ENCODE assay signal across 15 cellular contexts in genomic region chr2:39736593-39736992, GRCh38. TPM values are rescaled to one million over a fixed set of nuclear protein-coding genes. Genes with fewer than 3 reads are reported as not detected.
DNase-seq lines count a peak whose midpoint lies in the region; ATAC-seq and TF ChIP-seq lines count a peak whose summit lies in the region.
"Had no signal": no experiment of that assay in that cellular context is flagged by ENCODE, and none has a peak within 500 bp of the region (broad histone marks: within the 10 kb centered on the region; RNA-seq: fewer than 3 reads in every experiment).

No MANE protein-coding gene starts in this region.

- H3K9ac ChIP-seq in mesendoderm (ENCODE audit: low read length) = no peak overlapping the region

- no peak overlapping the region for H3K4ac ChIP-seq in mesendoderm (ENCODE audit: low read depth, low read length)

- H3K4me3 ChIP-seq in AG04449 (ENCODE audit: low read depth, low read length) = no peak overlapping the region
- no peak overlapping the region for H3K4me3 ChIP-seq in astrocyte of the spinal cord (ENCODE audit: low read depth, low read length)
- no peak overlapping the region for H3K4me3 ChIP-seq in left lung
- H3K4me3 ChIP-seq in mesendoderm (ENCODE audit: low read length) = no peak overlapping the region
- H3K4me3 ChIP-seq: heart right ventricle had no signal

- H3K4me3 Mint-ChIP-seq in nephron progenitor cell = no peak overlapping the region

- peaks cover 6% of the 10 kb centered on the region for H3K79me1 ChIP-seq in mesendoderm (ENCODE audit: low read length)

- POLR2A ChIA-PET in AG04449 (lab: Yijun Ruan, JAX) = no interaction called here

- H3K79me2 ChIP-seq in mesendoderm (ENCODE audit: control insufficient read depth, insufficient read depth, low read length) = peaks cover 2% of the 10 kb centered on the region

- H2BK15ac ChIP-seq in mesendoderm (replicated peaks; ENCODE audit: low read depth) = no peak overlapping the region

- intact Hi-C loops in left lung (cut with DNase I) = no loop called here

- in situ Hi-C loops in astrocyte of the spinal cord (cut with HindIII; ENCODE audit: low sequenced_read_pairs) = no loop called here

- no peaks in the 10 kb centered on the region for H3K27me3 ChIP-seq in left lung
- no peaks in the 10 kb centered on the region for H3K27me3 ChIP-seq in mesendoderm (ENCODE audit: insufficient read depth, low read length, poor library complexity)
- H3K27me3 ChIP-seq: heart right ventricle had no signal

- H4K8ac ChIP-seq in mesendoderm (ENCODE audit: low read depth, low read length) = no peak overlapping the region

- H3K27me3 Mint-ChIP-seq in nephron progenitor cell (ENCODE audit: low read depth, poor library complexity) = no peaks in the 10 kb centered on the region
- H3K27me3 Mint-ChIP-seq: progenitor cell of endocrine pancreas had no signal

- no peak overlapping the region for H3K23ac ChIP-seq in mesendoderm (ENCODE audit: low read length)

- H3K9me3 Mint-ChIP-seq in nephron progenitor cell = no peaks in the 10 kb centered on the region

- H3K4me1 Mint-ChIP-seq in nephron progenitor cell = peaks cover 11% of the 10 kb centered on the region

- H2BK5ac ChIP-seq in mesendoderm (ENCODE audit: low read length) = no peak overlapping the region

- TF ChIP-seq CTCF in AG04449 (IDR thresholded peaks at IDR 0.05; ENCODE audit: insufficient read depth, low read length, missing control alignments) (no peak), astrocyte of the spinal cord (IDR thresholded peaks at IDR 0.05; ENCODE audit: low read depth, low read length) (no peak), left lung (IDR thresholded peaks at IDR 0.05) (no peak), nephron progenitor cell (IDR thresholded peaks at IDR 0.05) (no peak)

- H3K9me3 ChIP-seq in left lung = no peaks in the 10 kb centered on the region
- H3K9me3 ChIP-seq: heart right ventricle had no signal

- H3K18ac ChIP-seq in mesendoderm (ENCODE audit: low read length) = no peak overlapping the region

- no peak overlapping the region for H3K4me2 ChIP-seq in mesendoderm (ENCODE audit: low read length)

- no CpG with 5 or more reads among the region's 5 CpGs for WGBS in mesendoderm (ENCODE audit: extremely low coverage, insufficient coverage, low lambda C conversion rate)

- CTCF ChIA-PET in AG04449 (lab: Yijun Ruan, JAX) = interaction anchor here (1.3 kb wide), 1 partner anchor 22 kb away, joined by 3 read pairs; no protein-coding TSS in a partner anchor

- H2AK5ac ChIP-seq in mesendoderm (ENCODE audit: low read length) = no peak overlapping the region

- H3K27ac ChIP-seq in left lung = no peak overlapping the region
- no peak overlapping the region for H3K27ac ChIP-seq in mesendoderm (ENCODE audit: low read depth, low read length)

- no peak overlapping the region for H3K56ac ChIP-seq in mesendoderm (ENCODE audit: low read length)

- H3K4me1 ChIP-seq in left lung (no peaks in the 10 kb centered on the region), mesendoderm (ENCODE audit: control insufficient read depth, low read depth, low read length) (peaks cover 11% of the 10 kb centered on the region)

- H3K36me3 Mint-ChIP-seq in nephron progenitor cell (ENCODE audit: low read depth) = peaks cover 68% of the 10 kb centered on the region

- H2BK120ac ChIP-seq in mesendoderm (ENCODE audit: low read depth, low read length) = no peak overlapping the region

- H4K5ac ChIP-seq in mesendoderm (ENCODE audit: low read length) = no peak overlapping the region

- peak; percentile 79 for DNase-seq in AG04449 (ENCODE audit: low read depth, low spot score)
- peak; percentile 47 for DNase-seq in HCEC 1CT
- DNase-seq in astrocyte of the spinal cord (ENCODE audit: low read depth, low spot score) = peak; percentile 94
- no peak for DNase-seq in left lung
- no peak for DNase-seq in mesendoderm
- DNase-seq in HK-2 (ENCODE audit: unreplicated experiment) = no peak
- DNase-seq in nephron progenitor cell = no peak
- DNase-seq: activated naive CD4-positive, alpha-beta T cell; heart right ventricle; NCI-H2081; stimulated activated CD4-positive, alpha-beta T cell treated with anti-CD3 and anti-CD28 coated beads, Interleukin-15, amount 100 ng/mL, for 24 hours had no signal

- peak; percentile 31 for ATAC-seq in left lung
- no peak for ATAC-seq in HG03571 (IDR thresholded peaks at IDR 0.05; ENCODE audit: unreplicated experiment)
- ATAC-seq: activated CD4-positive, CD25-positive, alpha-beta regulatory T cell treated with anti-CD3 and anti-CD28 coated beads, Interleukin-2, amount 50 U/mL, for 24 hours; Panc1 had no signal

- peaks cover 0 to 54% of the 10 kb centered on the region in 2 donors for H3K36me3 ChIP-seq in left lung
- H3K36me3 ChIP-seq in mesendoderm (ENCODE audit: control insufficient read depth, insufficient read depth, low read length) = peaks cover 3% of the 10 kb centered on the region

- no peak overlapping the region for H3K27ac Mint-ChIP-seq in nephron progenitor cell
- H3K27ac Mint-ChIP-seq: progenitor cell of endocrine pancreas had no signal

RNA-seq across cellular contexts. Expression of gene THUMPD2, which starts 42.5 kb away (rescaled TPM):
- total RNA-seq in left lung = 10 to 100 TPM in 1 of 2 donors, 1 to 10 TPM in 1; 9.6 to 10.5 TPM
- 13.5 TPM for polyA plus RNA-seq in mesendoderm (2013, experiment 1 of 2)
- 13.2 TPM for polyA plus RNA-seq in mesendoderm (2013, experiment 2 of 2)

Comparison
In these comparisons a context has a peak if more than half of its experiments do, and no peak if none do; other contexts are left out.
1. DNase-seq: peak in AG04449 (single experiment), HCEC 1CT (single experiment) and astrocyte of the spinal cord (single experiment); none in left lung (0 of 2), mesendoderm (single experiment), HK-2 (single experiment) and nephron progenitor cell (single experiment).